In the genomic region with DNA sequence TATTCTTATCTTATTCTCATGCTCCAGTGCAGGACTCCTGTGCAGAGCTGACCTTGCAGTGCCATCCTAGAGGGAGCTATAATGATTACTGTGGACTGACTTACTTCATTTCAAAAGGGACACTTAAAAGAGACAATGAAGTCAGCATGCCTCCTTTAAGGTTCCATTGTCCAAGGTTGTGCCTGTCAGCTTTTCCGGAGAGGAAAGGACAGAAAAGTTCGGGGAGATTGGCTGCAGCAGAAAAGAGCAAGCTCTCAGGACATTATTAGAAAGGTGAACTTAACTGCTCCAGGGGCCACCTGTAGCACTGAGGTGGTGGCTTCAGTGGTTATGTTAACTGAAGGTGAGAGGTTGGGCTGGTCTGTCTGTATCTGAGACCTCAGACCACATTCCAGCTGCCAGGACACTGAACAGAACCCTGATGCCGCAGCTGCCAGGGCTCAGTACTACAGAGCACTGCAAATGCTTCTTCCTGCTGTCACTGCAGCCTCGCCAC, we compare ENCODE assay signal across 8 cellular contexts.
DNase-seq lines count a peak whose midpoint lies in the region; ATAC-seq and TF ChIP-seq lines count a peak whose summit lies in the region.

No MANE protein-coding gene starts in this region.

- peaks cover 18% of the 10 kb centered on the region for H3K9me3 ChIP-seq in DOHH2 (ENCODE audit: control insufficient read depth, insufficient read depth, low read length)
- peaks cover 24% of the 10 kb centered on the region for H3K9me3 ChIP-seq in KOPT-K1 (ENCODE audit: insufficient read depth, low read length, poor library complexity, severe bottlenecking)
- H3K9me3 ChIP-seq in hepatocyte (ENCODE audit: low read depth): no peaks in the 10 kb centered on the region
- H3K9me3 ChIP-seq in ascending aorta: no peaks in the 10 kb centered on the region

- no peaks in the 10 kb centered on the region for H3K79me2 ChIP-seq in DOHH2 (ENCODE audit: control insufficient read depth, low read length)
- H3K79me2 ChIP-seq in hepatocyte: no peaks in the 10 kb centered on the region

- H3K4me3 ChIP-seq in DOHH2 (ENCODE audit: low read length) (no peak overlapping the region), hepatocyte (no peak overlapping the region), ascending aorta (no peak overlapping the region)

- H3K27me3 ChIP-seq in DOHH2 (ENCODE audit: control insufficient read depth, low read length) (no peaks in the 10 kb centered on the region), hepatocyte (no peaks in the 10 kb centered on the region), ascending aorta (no peaks in the 10 kb centered on the region)

- H4K20me1 ChIP-seq in DOHH2 (ENCODE audit: control insufficient read depth, insufficient read depth, low read depth, low read length): no peaks in the 10 kb centered on the region
- no peaks in the 10 kb centered on the region for H4K20me1 ChIP-seq in hepatocyte (ENCODE audit: insufficient read depth, poor library complexity, severe bottlenecking)

- H3K9me2 ChIP-seq in DOHH2 (replicated peaks; ENCODE audit: control insufficient read depth, low read length) (no peaks in the 10 kb centered on the region), hepatocyte (replicated peaks; ENCODE audit: insufficient read depth) (no peaks in the 10 kb centered on the region)

- ATAC-seq in GM21619 (IDR thresholded peaks at IDR 0.05; ENCODE audit: unreplicated experiment) (peak; percentile 41), HG03280 (IDR thresholded peaks at IDR 0.05; ENCODE audit: unreplicated experiment) (no peak)

- 26% methylated on average over 4 of the region's 4 CpGs for WGBS in hepatocyte (ENCODE audit: low lambda C conversion rate, missing lambda C conversion rate)

- no peaks in the 10 kb centered on the region for H3F3A ChIP-seq in DOHH2 (ENCODE audit: control insufficient read depth, insufficient read depth)

- H2AFZ ChIP-seq in hepatocyte: peak overlapping the region; percentile 26

- intact Hi-C loops in ascending aorta (cut with DNase I): no loop called here

- H3K36me3 ChIP-seq in DOHH2 (ENCODE audit: control insufficient read depth, low read length) (no peaks in the 10 kb centered on the region), KOPT-K1 (ENCODE audit: insufficient read depth, low read length) (no peaks in the 10 kb centered on the region), hepatocyte (replicated peaks; ENCODE audit: insufficient read depth, low read depth) (no peaks in the 10 kb centered on the region), ascending aorta (no peaks in the 10 kb centered on the region)

- peak; percentile 66 for TF ChIP-seq CTCF in DOHH2 (IDR thresholded peaks at IDR 0.05; ENCODE audit: low read depth, low read length, poor library complexity, severe bottlenecking)
- TF ChIP-seq CTCF in hepatocyte (IDR thresholded peaks at IDR 0.05; ENCODE audit: poor library complexity): peak; percentile 24
- no peak for TF ChIP-seq CTCF in ascending aorta (IDR thresholded peaks at IDR 0.05)

- H3K4me2 ChIP-seq in DOHH2 (ENCODE audit: low read length) (peak overlapping the region; percentile 15), hepatocyte (peak overlapping the region; percentile 65)

- H3K4me1 ChIP-seq in DOHH2 (ENCODE audit: control insufficient read depth, low read length) (peaks cover 38% of the 10 kb centered on the region), hepatocyte (ENCODE audit: insufficient read depth) (peaks cover 4% of the 10 kb centered on the region), ascending aorta (no peaks in the 10 kb centered on the region)

- peak; percentile 25 for DNase-seq in hepatocyte (ENCODE audit: low spot score)
- no peak for DNase-seq in NCI-H345 (lab: John Stamatoyannopoulos, UW)
- DNase-seq in ascending aorta (ENCODE audit: low spot score in 2 of 2): no peak
- DNase-seq in kidney glomerular epithelial cell (lab: John Stamatoyannopoulos, UW): no peak

- H3K27ac ChIP-seq in DOHH2 (ENCODE audit: low read depth, low read length) (no peak overlapping the region), KOPT-K1 (ENCODE audit: low read depth, low read length, poor library complexity, severe bottlenecking) (peak overlapping the region; percentile 4), hepatocyte (peak overlapping the region; percentile 14), ascending aorta (no peak overlapping the region)

Comparison
In these comparisons a context has a peak if more than half of its experiments do, and no peak if none do; other contexts are left out.
1. H3K27ac ChIP-seq: peak in KOPT-K1 (single experiment) and hepatocyte (single experiment); none in DOHH2 (single experiment) and ascending aorta (0 of 2).
2. CTCF ChIP-seq: peak in DOHH2 (single experiment) and hepatocyte (single experiment); none in ascending aorta (0 of 3).